18 cellular contexts compared by ENCODE assay signal in the genomic region with DNA sequence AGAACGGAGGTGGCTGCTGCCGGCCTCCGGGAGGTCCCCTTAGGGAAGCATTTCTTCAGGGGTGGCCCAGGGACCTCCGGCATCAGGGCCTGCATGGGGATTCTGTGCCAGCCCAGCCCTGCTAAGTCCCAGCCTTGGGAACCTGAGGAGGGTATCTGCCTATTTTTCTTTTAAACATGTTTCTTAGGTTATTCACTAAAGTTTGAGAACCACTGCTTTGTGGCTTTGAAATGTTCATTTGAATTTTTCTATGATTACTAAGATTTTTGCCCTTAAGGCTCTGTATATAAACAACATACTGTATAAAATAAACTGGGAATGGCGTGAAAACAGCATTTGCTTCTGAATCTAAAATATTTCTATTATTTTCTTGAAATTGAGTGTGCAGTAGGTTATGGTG. TPM values are rescaled to one million over a fixed set of nuclear protein-coding genes. Genes with fewer than 3 reads are reported as not detected.
DNase-seq lines count a peak whose midpoint lies in the region; TF ChIP-seq lines count a peak whose summit lies in the region.
"Had no signal": no experiment of that assay in that cellular context is flagged by ENCODE, and none has a peak within 500 bp of the region (broad histone marks: within the 10 kb centered on the region; RNA-seq: fewer than 3 reads in every experiment).

No MANE protein-coding gene starts in this region.

- H3K9me3 Mint-ChIP-seq in glutamatergic neuron (ENCODE audit: unreplicated experiment): peaks cover 5% of the 10 kb centered on the region
- H3K9me3 Mint-ChIP-seq: CD4-positive, alpha-beta T cell had no signal

- H3K36me3 ChIP-seq in GM23248 (ENCODE audit: low read depth) (peaks cover 11% of the 10 kb centered on the region; the same call in 1 of the 2 replicates), SJSA1 (peaks cover 75% of the 10 kb centered on the region), mesenchymal stem cell (ENCODE audit: control insufficient read depth in 1 of 2, insufficient read depth in 2 of 2, low read depth in 1 of 2, low read length in 2 of 2) (peaks cover 51 to 77% of the 10 kb centered on the region in 2 experiments), SK-N-SH (replicated peaks in 1 of 2; ENCODE audit: control insufficient read depth in 1 of 2, insufficient read depth in 2 of 2, low read length in 1 of 2) (peaks cover 20 to 51% of the 10 kb centered on the region in 2 experiments)

- no peak overlapping the region for H2BK15ac ChIP-seq in mesenchymal stem cell (ENCODE audit: low read depth, poor library complexity, severe bottlenecking)

- H2BK5ac ChIP-seq in mesenchymal stem cell (ENCODE audit: low read depth, low read length, poor library complexity, severe bottlenecking): no peak overlapping the region

- in situ Hi-C loops in GM23248 (cut with MboI): no loop called here

- H3K79me2 ChIP-seq in GM23248 (ENCODE audit: insufficient read depth): no peaks in the 10 kb centered on the region
- H3K79me2 ChIP-seq in SK-N-SH (ENCODE audit: insufficient read depth): no peaks in the 10 kb centered on the region

- H3K4me2 ChIP-seq in GM23248 (ENCODE audit: unreplicated experiment) (no peak overlapping the region), mesenchymal stem cell (ENCODE audit: low read length, poor library complexity, severe bottlenecking) (no peak overlapping the region), SK-N-SH (no peak overlapping the region)

- no peaks in the 10 kb centered on the region for H4K20me1 ChIP-seq in GM23248 (ENCODE audit: insufficient read depth)
- H4K20me1 ChIP-seq in SK-N-SH (ENCODE audit: insufficient read depth): no peaks in the 10 kb centered on the region

- no peak overlapping the region for H4K91ac ChIP-seq in mesenchymal stem cell (ENCODE audit: low read length)

- no peak overlapping the region for H3K4me3 Mint-ChIP-seq in glutamatergic neuron (ENCODE audit: unreplicated experiment)
- H3K4me3 Mint-ChIP-seq: CD4-positive, alpha-beta T cell had no signal

- 72 to 78% methylated on average over 5 of the region's 5 CpGs for WGBS in GM23248 (ENCODE audit: low coverage in 1 of 2, low lambda C conversion rate in 2 of 2, missing lambda C conversion rate in 2 of 2), 2 experiments
- 97% methylated on average over 4 of the region's 5 CpGs for WGBS in mesenchymal stem cell
- 97% methylated on average over 5 of the region's 5 CpGs for WGBS in SK-N-SH (ENCODE audit: low lambda C conversion rate)

- H3K27ac ChIP-seq in AG04450 (ENCODE audit: low read depth, low read length) (peak overlapping the region; percentile 39), GM23248 (no peak overlapping the region), SJSA1 (peak overlapping the region; percentile 38; the same call in 1 of the 2 replicates), mesenchymal stem cell (ENCODE audit: low read length, poor library complexity, severe bottlenecking) (no peak overlapping the region), SK-N-SH (ENCODE audit: low read depth in 2 of 2, low read length in 1 of 2) (no peak overlapping the region)
- H3K27ac ChIP-seq: 22Rv1 had no signal

- H3K4me1 ChIP-seq in GM23248 (ENCODE audit: insufficient read depth): 0 out of 2 replicates have a peak, but pooled peaks cover 7% of the 10 kb centered on the region
- H3K4me1 ChIP-seq in SJSA1 (replicated peaks): peaks cover 45% of the 10 kb centered on the region
- H3K4me1 ChIP-seq in mesenchymal stem cell (ENCODE audit: control insufficient read depth, insufficient read depth, low read depth, low read length): peaks cover 32% of the 10 kb centered on the region
- H3K4me1 ChIP-seq in SK-N-SH (ENCODE audit: control insufficient read depth in 1 of 2, insufficient read depth in 2 of 2, low read depth in 1 of 2, low read length in 1 of 2): peaks cover 0 to 5% of the 10 kb centered on the region in 2 experiments; a peak in 1 of 4 replicates

- no peak overlapping the region for H3K23ac ChIP-seq in mesenchymal stem cell (ENCODE audit: low read length in 2 of 2)

- CTCF ChIA-PET in AG04450 (lab: Charles Lee) (no interaction called here), SK-N-SH (lab: Yijun Ruan, JAX) (no interaction called here)

- no peak for TF ChIP-seq RAD21 in SK-N-SH (IDR thresholded peaks at IDR 0.05; ENCODE audit: low read length)

- no peak overlapping the region for H3K14ac ChIP-seq in mesenchymal stem cell (ENCODE audit: low read length in 2 of 2)

- 0 out of 2 replicates have a peak, but pooled peaks cover 2% of the 10 kb centered on the region for H3F3A ChIP-seq in GM23248 (ENCODE audit: insufficient read depth)
- H3F3A ChIP-seq in SK-N-SH (replicated peaks; ENCODE audit: insufficient read depth): no peaks in the 10 kb centered on the region

- H3K79me1 ChIP-seq in mesenchymal stem cell (replicated peaks; ENCODE audit: low read length, poor library complexity, severe bottlenecking): peaks cover 5% of the 10 kb centered on the region

- H3K9me3 ChIP-seq in AG04450 (ENCODE audit: control insufficient read depth, insufficient read depth, low read length): no peaks in the 10 kb centered on the region; the same call in 1 of the 2 replicates
- H3K9me3 ChIP-seq in GM23248 (ENCODE audit: low read depth): no peaks in the 10 kb centered on the region
- no peaks in the 10 kb centered on the region for H3K9me3 ChIP-seq in SJSA1 (replicated peaks)
- no peaks in the 10 kb centered on the region for H3K9me3 ChIP-seq in mesenchymal stem cell (ENCODE audit: control insufficient read depth, low read length)
- no peaks in the 10 kb centered on the region for H3K9me3 ChIP-seq in SK-N-SH
- H3K9me3 ChIP-seq: MG63 had no signal

- H2AFZ ChIP-seq in GM23248 (no peak overlapping the region), mesenchymal stem cell (ENCODE audit: low read depth, low read length) (no peak overlapping the region), SK-N-SH (ENCODE audit: low read depth) (no peak overlapping the region)

- H4K8ac ChIP-seq in mesenchymal stem cell (ENCODE audit: low read length): no peak overlapping the region

- H3K4me3 ChIP-seq in AG04450 (ENCODE audit: low read depth, low read length): no peak overlapping the region
- H3K4me3 ChIP-seq in GM23248: no peak overlapping the region
- H3K4me3 ChIP-seq in SJSA1: no peak overlapping the region
- H3K4me3 ChIP-seq in mesenchymal stem cell (ENCODE audit: insufficient read depth in 1 of 2, low read depth in 1 of 2, low read length in 2 of 2): no peak overlapping the region
- no peak overlapping the region for H3K4me3 ChIP-seq in SK-N-SH (ENCODE audit: low read depth in 2 of 2, low read length in 1 of 2)
- H3K4me3 ChIP-seq: GM12878, MG63 had no signal

- no peaks in the 10 kb centered on the region for H3K9me2 ChIP-seq in GM23248 (ENCODE audit: insufficient read depth)
- no peaks in the 10 kb centered on the region for H3K9me2 ChIP-seq in SK-N-SH

- H3K9ac ChIP-seq in GM23248 (no peak overlapping the region), mesenchymal stem cell (ENCODE audit: low read length) (no peak overlapping the region), SK-N-SH (no peak overlapping the region)

- peak overlapping the region; percentile 64 for H3K27ac Mint-ChIP-seq in glutamatergic neuron (ENCODE audit: unreplicated experiment)
- H3K27ac Mint-ChIP-seq: CD4-positive, alpha-beta T cell had no signal

- H3K18ac ChIP-seq in mesenchymal stem cell (ENCODE audit: low read depth in 1 of 2, low read length in 2 of 2): no peak overlapping the region

- no peak for DNase-seq in AG04450 (ENCODE audit: low read depth, low spot score)
- DNase-seq in GM23248: peak; percentile 5
- peak in 1 of 2 experiments; percentile 70 for DNase-seq in SJSA1 (ENCODE audit: low read depth in 1 of 2, low spot score in 2 of 2)
- DNase-seq in glutamatergic neuron: no peak
- no peak for DNase-seq in activated CD8-positive, alpha-beta memory T cell treated with anti-CD3 and anti-CD28 coated beads, Interleukin-2, amount 50 U/mL, for 4 hours
- no peak for DNase-seq in mesenchymal stem cell
- no peak for DNase-seq in SK-N-SH
- no peak for DNase-seq in OCI-M2 (lab: John Stamatoyannopoulos, UW; ENCODE audit: unreplicated experiment)
- DNase-seq: CD4-positive, alpha-beta T cell; GDM1; KBM-7; MG63; NCI-H146; NCI-H1930; NCI-H2107; RPMI8226 had no signal

- POLR2A ChIA-PET in AG04450 (lab: Yijun Ruan, JAX): no interaction called here
- POLR2A ChIA-PET in SK-N-SH (lab: Yijun Ruan, JAX): no interaction called here

- H3K4me1 Mint-ChIP-seq in glutamatergic neuron (ENCODE audit: low read depth, unreplicated experiment): peaks cover 34% of the 10 kb centered on the region

- no peak for TF ChIP-seq EP300 in SK-N-SH (IDR thresholded peaks at IDR 0.05; ENCODE audit: borderline replicate concordance in 1 of 2, low read depth in 1 of 2, low read length in 1 of 2)

- peaks cover 10% of the 10 kb centered on the region for H3K27me3 Mint-ChIP-seq in glutamatergic neuron (ENCODE audit: unreplicated experiment)
- H3K27me3 Mint-ChIP-seq: CD4-positive, alpha-beta T cell had no signal

- H3K4ac ChIP-seq in mesenchymal stem cell (ENCODE audit: low read depth in 1 of 2, low read length in 2 of 2): no peak overlapping the region

- H3K36me3 Mint-ChIP-seq in glutamatergic neuron (ENCODE audit: unreplicated experiment): no peaks in the 10 kb centered on the region

- H3K27me3 ChIP-seq in AG04450 (ENCODE audit: control insufficient read depth, insufficient read depth, low read length): no peaks in the 10 kb centered on the region
- H3K27me3 ChIP-seq in GM23248 (replicated peaks; ENCODE audit: insufficient read depth): no peaks in the 10 kb centered on the region
- no peaks in the 10 kb centered on the region for H3K27me3 ChIP-seq in SJSA1 (replicated peaks)
- H3K27me3 ChIP-seq in mesenchymal stem cell (ENCODE audit: control insufficient read depth in 1 of 2, insufficient read depth in 1 of 2, low read length in 2 of 2): no peaks in the 10 kb centered on the region
- H3K27me3 ChIP-seq in SK-N-SH (ENCODE audit: insufficient read depth): no peaks in the 10 kb centered on the region
- H3K27me3 ChIP-seq: MG63 had no signal

- no peak overlapping the region for H2AK5ac ChIP-seq in mesenchymal stem cell (ENCODE audit: low read length, severe bottlenecking)

- no peak overlapping the region for H2BK12ac ChIP-seq in mesenchymal stem cell (ENCODE audit: low read length in 2 of 2)

- TF ChIP-seq CTCF in AG04450 (IDR thresholded peaks at IDR 0.05; ENCODE audit: low read depth, low read length) (no peak), glutamatergic neuron (IDR thresholded peaks at IDR 0.05; ENCODE audit: partially characterized antibody, unreplicated experiment) (no peak), SK-N-SH (IDR thresholded peaks at IDR 0.05) (no peak)

- no peak overlapping the region for H2BK120ac ChIP-seq in mesenchymal stem cell (ENCODE audit: low read depth, low read length)

RNA-seq across cellular contexts. Expression of a gene that starts 24.4 kb away (rescaled TPM):
- 10.3 and 11.8 TPM in 2 replicates for polyA plus RNA-seq in AG04450 (2011; rRNA removed)
- 7.7 and 11.5 TPM in 2 replicates for polyA minus RNA-seq in AG04450 (2011; rRNA and poly(A)+ RNA removed)
- total RNA-seq in GM23248 (2014; rRNA removed; shearing (Covaris generic)): 17.2 and 21.9 TPM in 2 replicates
- 12.5 and 14.6 TPM in 2 replicates for polyA plus RNA-seq in GM23248 (2016; fragmentation: Nextera tagmentation; extraction: Ambion mirVana)
- 10.1 and 10.9 TPM in 2 replicates for total RNA-seq in SJSA1 (2014; rRNA removed; shearing (Covaris generic))
- total RNA-seq in glutamatergic neuron (ENCODE audit: unreplicated experiment): 22.9 TPM
- 4.5 TPM for polyA plus RNA-seq in mesenchymal stem cell (2013, experiment 1 of 2)
- polyA plus RNA-seq in mesenchymal stem cell (2013, experiment 2 of 2): 5.7 TPM
- 5.7 and 9.7 TPM in 2 replicates for polyA plus RNA-seq in SK-N-SH (2012; rRNA removed)
- 5.7 TPM in 2 replicates for polyA plus RNA-seq in SK-N-SH (2012; cell fraction: cytosol; rRNA removed)
- 16.7 and 24.3 TPM in 2 replicates for polyA plus RNA-seq in SK-N-SH (2012; cell fraction: nucleus; rRNA removed)

Comparison
In these comparisons a context has a peak if more than half of its experiments do, and no peak if none do; other contexts are left out.
1. H3K27ac ChIP-seq: peak in AG04450 (single experiment) and SJSA1 (single experiment); none in GM23248 (single experiment), mesenchymal stem cell (single experiment) and SK-N-SH (0 of 2).